In the genomic region with DNA sequence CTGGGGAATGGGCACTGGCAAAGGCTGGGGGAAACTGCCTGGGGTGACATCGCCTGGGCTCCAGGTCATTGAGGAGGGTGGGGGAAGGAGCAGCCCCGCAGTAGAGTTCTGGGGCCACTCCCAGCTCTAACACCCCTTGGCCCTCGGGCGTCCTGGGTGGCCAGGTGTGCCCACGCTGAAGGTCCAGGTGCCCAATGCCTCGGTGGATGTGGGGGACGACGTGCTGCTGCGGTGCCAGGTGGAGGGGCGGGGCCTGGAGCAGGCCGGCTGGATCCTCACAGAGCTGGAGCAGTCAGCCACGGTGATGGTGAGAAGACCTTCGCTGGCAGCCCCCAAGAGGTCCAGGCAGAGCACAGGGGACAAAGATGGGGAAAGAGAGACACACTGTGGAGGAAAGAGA, we compare ENCODE assay signal across 20 cellular contexts. TPM values are rescaled to one million over a fixed set of nuclear protein-coding genes. Genes with fewer than 3 reads are reported as not detected.
DNase-seq lines count a peak whose midpoint lies in the region; ATAC-seq, FAIRE-seq and TF ChIP-seq lines count a peak whose summit lies in the region.
"Had no signal": no experiment of that assay in that cellular context is flagged by ENCODE, and none has a peak within 500 bp of the region (broad histone marks: within the 10 kb centered on the region; RNA-seq: fewer than 3 reads in every experiment).

No MANE protein-coding gene starts in this region.

- DNase-seq in activated CD8-positive, alpha-beta T cell treated with anti-CD3 and anti-CD28 coated beads, Interleukin-2, amount 10 ng/mL, durations not matched to agents 7 days and 5 days, result no peak
- no peak for DNase-seq in activated CD8-positive, alpha-beta T cell treated with anti-CD3 and anti-CD28 coated beads for 36 hours
- DNase-seq in NCI-H1694 (lab: John Stamatoyannopoulos, UW), result peak; percentile 37
- DNase-seq in WERI-Rb-1, result peak; percentile 71
- DNase-seq in neuronal stem cell (ENCODE audit: low spot score), result no peak
- DNase-seq in HTR-8/SVneo (ENCODE audit: insufficient read length, low spot score), result no peak
- no peak for DNase-seq in mesothelial cell of epicardium (ENCODE audit: low spot score in 2 of 2, unreplicated experiment in 2 of 2)
- no peak for DNase-seq in GOT3 (lab: John Stamatoyannopoulos, UW)
- DNase-seq: Caco-2; DMS53; H7; NCI-H1436; NK-92 treated with Interleukin-12 subunit alpha and Interleukin-12 subunit beta, amount 100 ng/mL, for 24 hours; OCI-M1; SJCRH30 had no signal

- H3K79me1 ChIP-seq in neuronal stem cell (ENCODE audit: low read depth, low read length), result no peaks in the 10 kb centered on the region

- H2BK12ac ChIP-seq in neuronal stem cell (ENCODE audit: low read length), result peak overlapping the region; percentile 91

- POLR2A ChIA-PET in activated CD8-positive, alpha-beta T cell treated with anti-CD3 and anti-CD28 coated beads, Interleukin-2, amount 10 ng/mL, durations not matched to agents 7 days and 5 days (lab: Charles Lee), result interaction anchor here (0.8 kb wide), 1 partner anchor 46 kb away, joined by 3 read pairs; no protein-coding TSS in a partner anchor
- POLR2A ChIA-PET in activated CD8-positive, alpha-beta T cell treated with anti-CD3 and anti-CD28 coated beads for 36 hours (lab: Charles Lee), result no interaction called here

- no peak overlapping the region for H3K4me3 Mint-ChIP-seq in activated CD8-positive, alpha-beta T cell treated with anti-CD3 and anti-CD28 coated beads, Interleukin-2, amount 10 ng/mL, durations not matched to agents 7 days and 5 days
- H3K4me3 Mint-ChIP-seq in activated CD8-positive, alpha-beta T cell treated with anti-CD3 and anti-CD28 coated beads for 36 hours, result no peak overlapping the region
- H3K4me3 Mint-ChIP-seq in mesothelial cell of epicardium, result no peak overlapping the region

- no peak for TF ChIP-seq CTCF in activated CD8-positive, alpha-beta T cell treated with anti-CD3 and anti-CD28 coated beads for 36 hours (IDR thresholded peaks at IDR 0.05)
- TF ChIP-seq CTCF in WERI-Rb-1 (IDR thresholded peaks at IDR 0.05; ENCODE audit: low read depth, low read length) (no peak), mesothelial cell of epicardium (IDR thresholded peaks at IDR 0.05; ENCODE audit: unreplicated experiment) (no peak)

- H2BK120ac ChIP-seq in neuronal stem cell (ENCODE audit: low read depth, low read length), result no peak overlapping the region

- H3K4ac ChIP-seq in neuronal stem cell (ENCODE audit: low read length), result peak overlapping the region; percentile 39

- H3K14ac ChIP-seq in neuronal stem cell (ENCODE audit: low read length), result peak overlapping the region; percentile 86

- H3K4me1 ChIP-seq in neuronal stem cell (ENCODE audit: control insufficient read depth in 2 of 2, insufficient read depth in 1 of 2, low read depth in 1 of 2, low read length in 2 of 2), result peaks cover 13 to 18% of the 10 kb centered on the region in 2 donors
- H3K4me1 ChIP-seq: SJCRH30 had no signal

- peak overlapping the region; percentile 97 for H2AK5ac ChIP-seq in neuronal stem cell (ENCODE audit: low read depth, low read length)

- peak overlapping the region; percentile 32 for H3K27ac ChIP-seq in WERI-Rb-1
- no peak overlapping the region for H3K27ac ChIP-seq in neuronal stem cell (replicated peaks; ENCODE audit: low read length)
- H3K27ac ChIP-seq: RWPE1, SJCRH30 had no signal

- H3K4me3 ChIP-seq in WERI-Rb-1 (ENCODE audit: low read depth, low read length), result no peak overlapping the region
- no peak overlapping the region for H3K4me3 ChIP-seq in neuronal stem cell (ENCODE audit: low read length in 2 of 2)
- H3K4me3 ChIP-seq: SJCRH30 had no signal

- H3K27ac Mint-ChIP-seq in activated CD8-positive, alpha-beta T cell treated with anti-CD3 and anti-CD28 coated beads, Interleukin-2, amount 10 ng/mL, durations not matched to agents 7 days and 5 days, result peak overlapping the region; percentile 82
- no peak overlapping the region for H3K27ac Mint-ChIP-seq in activated CD8-positive, alpha-beta T cell treated with anti-CD3 and anti-CD28 coated beads for 36 hours
- H3K27ac Mint-ChIP-seq in mesothelial cell of epicardium, result no peak overlapping the region

- H3K9me3 Mint-ChIP-seq in activated CD8-positive, alpha-beta T cell treated with anti-CD3 and anti-CD28 coated beads, Interleukin-2, amount 10 ng/mL, durations not matched to agents 7 days and 5 days (ENCODE audit: insufficient read depth), result no peaks in the 10 kb centered on the region
- no peaks in the 10 kb centered on the region for H3K9me3 Mint-ChIP-seq in activated CD8-positive, alpha-beta T cell treated with anti-CD3 and anti-CD28 coated beads for 36 hours
- H3K9me3 Mint-ChIP-seq in mesothelial cell of epicardium, result no peaks in the 10 kb centered on the region
- H3K9me3 Mint-ChIP-seq: T-helper 2 cell treated with Interferon-gamma antibody and Interleukin-4, amounts not matched to agents 5 μg/mL and 100 μg/mL, for 36 hours had no signal

- WGBS in neuronal stem cell (ENCODE audit: extremely low coverage in 2 of 2, insufficient read length in 2 of 2, insufficient replicate concordance in 1 of 2), 2 donors, result no CpG with 5 or more reads among the region's 13 CpGs

- no peaks in the 10 kb centered on the region for H3K36me3 Mint-ChIP-seq in activated CD8-positive, alpha-beta T cell treated with anti-CD3 and anti-CD28 coated beads, Interleukin-2, amount 10 ng/mL, durations not matched to agents 7 days and 5 days (ENCODE audit: low read depth)
- H3K36me3 Mint-ChIP-seq in activated CD8-positive, alpha-beta T cell treated with anti-CD3 and anti-CD28 coated beads for 36 hours (ENCODE audit: low read depth), result no peaks in the 10 kb centered on the region
- no peaks in the 10 kb centered on the region for H3K36me3 Mint-ChIP-seq in mesothelial cell of epicardium

- H2BK15ac ChIP-seq in neuronal stem cell (ENCODE audit: low read length), result peak overlapping the region; percentile 95

- peak overlapping the region; percentile 87 for H3K23ac ChIP-seq in neuronal stem cell (ENCODE audit: low read depth, low read length, poor library complexity)

- intact Hi-C loops in activated CD8-positive, alpha-beta T cell treated with anti-CD3 and anti-CD28 coated beads for 36 hours (cut with micrococcal nuclease), result no loop called here

- no peaks in the 10 kb centered on the region for H3K27me3 Mint-ChIP-seq in activated CD8-positive, alpha-beta T cell treated with anti-CD3 and anti-CD28 coated beads, Interleukin-2, amount 10 ng/mL, durations not matched to agents 7 days and 5 days (ENCODE audit: low read depth)
- H3K27me3 Mint-ChIP-seq in activated CD8-positive, alpha-beta T cell treated with anti-CD3 and anti-CD28 coated beads for 36 hours, result peaks cover 12% of the 10 kb centered on the region
- H3K27me3 Mint-ChIP-seq in mesothelial cell of epicardium (ENCODE audit: low read depth), result peaks cover 10% of the 10 kb centered on the region

- peaks cover 57% of the 10 kb centered on the region for H3K4me1 Mint-ChIP-seq in activated CD8-positive, alpha-beta T cell treated with anti-CD3 and anti-CD28 coated beads, Interleukin-2, amount 10 ng/mL, durations not matched to agents 7 days and 5 days (ENCODE audit: low read depth)
- peaks cover 39% of the 10 kb centered on the region for H3K4me1 Mint-ChIP-seq in activated CD8-positive, alpha-beta T cell treated with anti-CD3 and anti-CD28 coated beads for 36 hours (ENCODE audit: low read depth)
- peaks cover 17% of the 10 kb centered on the region for H3K4me1 Mint-ChIP-seq in mesothelial cell of epicardium

- H4K8ac ChIP-seq in neuronal stem cell (ENCODE audit: low read depth, low read length), result no peak overlapping the region

- H3K27me3 ChIP-seq in WERI-Rb-1 (ENCODE audit: insufficient read depth, low read depth, severe bottlenecking), result no peaks in the 10 kb centered on the region
- H3K27me3 ChIP-seq in neuronal stem cell (ENCODE audit: control insufficient read depth in 3 of 3, insufficient read depth in 3 of 3, low read depth in 1 of 3, low read length in 3 of 3), result peaks cover 0 to 73% (median 11%) of the 10 kb centered on the region in 3 experiments

- H3K4me2 ChIP-seq in neuronal stem cell (ENCODE audit: insufficient read depth, low read length, poor library complexity, severe bottlenecking), result no peak overlapping the region

- no peak overlapping the region for H2BK5ac ChIP-seq in neuronal stem cell (ENCODE audit: low read length)

- ATAC-seq in activated CD8-positive, alpha-beta T cell treated with anti-CD3 and anti-CD28 coated beads, Interleukin-2, amount 10 ng/mL, durations not matched to agents 7 days and 5 days, result no peak
- ATAC-seq in activated CD8-positive, alpha-beta T cell treated with anti-CD3 and anti-CD28 coated beads for 36 hours, result no peak

- FAIRE-seq in HTR-8/SVneo (lab: Jason Lieb, UNC), result no peak

- H3K18ac ChIP-seq in neuronal stem cell (ENCODE audit: low read length), result peak overlapping the region; percentile 71

- no peaks in the 10 kb centered on the region for H3K36me3 ChIP-seq in WERI-Rb-1
- H3K36me3 ChIP-seq in neuronal stem cell (replicated peaks in 1 of 2; ENCODE audit: control insufficient read depth in 2 of 2, insufficient read depth in 2 of 2, low read length in 2 of 2), result no peaks in the 10 kb centered on the region
- H3K36me3 ChIP-seq: SJCRH30 had no signal

- H2AFZ ChIP-seq in neuronal stem cell (ENCODE audit: low read length), result no peak overlapping the region

- H4K91ac ChIP-seq in neuronal stem cell (ENCODE audit: low read depth, low read length, poor library complexity), result no peak overlapping the region

- H3K9ac ChIP-seq in neuronal stem cell (ENCODE audit: low read depth, low read length, poor library complexity), result peak overlapping the region; percentile 16

- H3K9me3 ChIP-seq in WERI-Rb-1 (ENCODE audit: severe bottlenecking) (no peaks in the 10 kb centered on the region), neuronal stem cell (replicated peaks in 1 of 2; ENCODE audit: control insufficient read depth in 2 of 2, insufficient read depth in 1 of 2, low read depth in 1 of 2, low read length in 2 of 2) (no peaks in the 10 kb centered on the region)
- H3K9me3 ChIP-seq: Caco-2, SJCRH30 had no signal

- CTCF ChIA-PET in activated CD8-positive, alpha-beta T cell treated with anti-CD3 and anti-CD28 coated beads, Interleukin-2, amount 10 ng/mL, durations not matched to agents 7 days and 5 days (lab: Charles Lee), result no interaction called here
- CTCF ChIA-PET in activated CD8-positive, alpha-beta T cell treated with anti-CD3 and anti-CD28 coated beads for 36 hours (lab: Charles Lee), result no interaction called here

RNA-seq across cellular contexts. Expression of gene NTRK1, which starts 7.7 kb away (rescaled TPM):
- 1 to 10 TPM; 9.9 TPM for total RNA-seq in activated CD8-positive, alpha-beta T cell treated with anti-CD3 and anti-CD28 coated beads, Interleukin-2, amount 10 ng/mL, durations not matched to agents 7 days and 5 days
- total RNA-seq in activated CD8-positive, alpha-beta T cell treated with anti-CD3 and anti-CD28 coated beads for 36 hours, result 10 to 100 TPM; 23.5 to 25.9 TPM
- polyA plus RNA-seq in neuronal stem cell (2013, experiment 1 of 2), result 0.07 TPM
- polyA plus RNA-seq in neuronal stem cell (2013, experiment 2 of 2), result 0.11 TPM
- total RNA-seq in mesothelial cell of epicardium, result 1.2 to 1.3 TPM (median 1.3 TPM) in 3 replicates
- total RNA-seq: Caco-2, SJCRH30 had no signal

RNA-seq across cellular contexts. Expression of gene INSRR, which starts 9.4 kb away (rescaled TPM):
- total RNA-seq in activated CD8-positive, alpha-beta T cell treated with anti-CD3 and anti-CD28 coated beads, Interleukin-2, amount 10 ng/mL, durations not matched to agents 7 days and 5 days, result under 1 TPM; 0.21 TPM
- under 1 TPM; 0.47 to 0.54 TPM for total RNA-seq in activated CD8-positive, alpha-beta T cell treated with anti-CD3 and anti-CD28 coated beads for 36 hours
- polyA plus RNA-seq in neuronal stem cell (2013, experiment 1 of 2), result 0.01 TPM
- polyA plus RNA-seq in neuronal stem cell (2013, experiment 2 of 2), result 0.01 TPM
- total RNA-seq in mesothelial cell of epicardium, result 0.45 to 0.66 TPM (median 0.51 TPM) in 3 replicates
- total RNA-seq: Caco-2, H7, HT1080, SJCRH30 had no signal

RNA-seq across cellular contexts. Expression of gene PEAR1, which starts 25.2 kb away (rescaled TPM):
- under 1 TPM; 0.21 to 0.40 TPM for total RNA-seq in activated CD8-positive, alpha-beta T cell treated with anti-CD3 and anti-CD28 coated beads, Interleukin-2, amount 10 ng/mL, durations not matched to agents 7 days and 5 days
- total RNA-seq in activated CD8-positive, alpha-beta T cell treated with anti-CD3 and anti-CD28 coated beads for 36 hours, result under 1 TPM in 1 of 2 experiments, not detected in 1; 0.07 TPM
- polyA plus RNA-seq in neuronal stem cell (2013, experiment 1 of 2), result 0.78 TPM
- 0.62 TPM for polyA plus RNA-seq in neuronal stem cell (2013, experiment 2 of 2)
- total RNA-seq in mesothelial cell of epicardium, result 13.8 to 16.1 TPM (median 15.7 TPM) in 3 replicates
- total RNA-seq: SJCRH30 had no signal

RNA-seq across cellular contexts. Expression of gene SH2D2A, which starts 51.7 kb away (rescaled TPM):
- total RNA-seq in activated CD8-positive, alpha-beta T cell treated with anti-CD3 and anti-CD28 coated beads, Interleukin-2, amount 10 ng/mL, durations not matched to agents 7 days and 5 days, result 10 to 100 TPM; 84.0 to 86.7 TPM
- total RNA-seq in activated CD8-positive, alpha-beta T cell treated with anti-CD3 and anti-CD28 coated beads for 36 hours, result 100 to 1,000 TPM; 297 to 315 TPM
- 4.3 TPM for polyA plus RNA-seq in neuronal stem cell (2013, experiment 1 of 2)
- polyA plus RNA-seq in neuronal stem cell (2013, experiment 2 of 2), result 3.5 TPM
- total RNA-seq in mesothelial cell of epicardium, result 0.58 to 2.1 TPM (median 0.89 TPM) in 3 replicates
- total RNA-seq: SJCRH30 had no signal

RNA-seq across cellular contexts. Expression of gene LRRC71, which starts 52.1 kb away (rescaled TPM):
- not detected for total RNA-seq in activated CD8-positive, alpha-beta T cell treated with anti-CD3 and anti-CD28 coated beads, Interleukin-2, amount 10 ng/mL, durations not matched to agents 7 days and 5 days
- total RNA-seq in activated CD8-positive, alpha-beta T cell treated with anti-CD3 and anti-CD28 coated beads for 36 hours, result not detected
- polyA plus RNA-seq in neuronal stem cell (2013, experiment 1 of 2), result 0.03 TPM
- polyA plus RNA-seq in neuronal stem cell (2013, experiment 2 of 2), result 0.01 TPM
- total RNA-seq in mesothelial cell of epicardium, result 0.11 to 0.34 TPM (median 0.13 TPM) in 3 replicates
- total RNA-seq: A673, Caco-2, H7, HT1080, NCI-H460, SJCRH30 had no signal

Comparison
In these comparisons a context has a peak if more than half of its experiments do, and no peak if none do; other contexts are left out.
1. DNase-seq: peak in NCI-H1694 (single experiment) and WERI-Rb-1 (single experiment); none in activated CD8-positive, alpha-beta T cell treated with anti-CD3 and anti-CD28 coated beads, Interleukin-2, amount 10 ng/mL, durations not matched to agents 7 days and 5 days (single experiment), activated CD8-positive, alpha-beta T cell treated with anti-CD3 and anti-CD28 coated beads for 36 hours (single experiment), neuronal stem cell (single experiment), HTR-8/SVneo (single experiment), mesothelial cell of epicardium (0 of 2) and GOT3 (single experiment).
2. RNA of gene PEAR1, which starts 25.2 kb away (total RNA-seq): 13.8 to 16.1 TPM in mesothelial cell of epicardium; 0.21 to 0.40 TPM in activated CD8-positive, alpha-beta T cell treated with anti-CD3 and anti-CD28 coated beads, Interleukin-2, amount 10 ng/mL, durations not matched to agents 7 days and 5 days and 0.07 TPM in activated CD8-positive, alpha-beta T cell treated with anti-CD3 and anti-CD28 coated beads for 36 hours; every median in the first group is over 10 times any median in the second.